In genomic region chr7:72015106-72015505, GRCh38 we compare ENCODE assay signal across 22 cellular contexts.
"Had no signal": no experiment of that assay in that cellular context is flagged by ENCODE, and none has a peak within 500 bp of the region (broad histone marks: within the 10 kb centered on the region; RNA-seq: fewer than 3 reads in every experiment).

No MANE protein-coding gene starts in this region.

- H3K9me3 ChIP-seq: SK-N-SH had no signal

- H3K9ac ChIP-seq: SK-N-SH had no signal

- FAIRE-seq: RCC 7860 had no signal

- DNase-seq: IMR-90, Karpas-422, KG1, MM.1S, MV-4-11, NCI-H1048, NCI-H1105, NCI-H1417, NCI-H1436 treated with DMSO at 0.1 percent for 48 hours, NCI-H1694, NCI-H187 treated with DMSO at 0.1 percent for 48 hours, NCI-H2029 treated with DMSO at 0.1 percent for 48 hours, NCI-H2171 treated with DMSO at 0.1 percent for 48 hours, NCI-H345, NCI-H446 treated with DMSO at 0.1 percent for 48 hours, NCI-H510A treated with DMSO at 0.1 percent for 48 hours, NCI-H526, Right ventricle myocardium superior, RPMI8226, SK-N-SH, SW 1271 had no signal

- H3K4me2 ChIP-seq: SK-N-SH had no signal
